33 cellular contexts compared by ENCODE assay signal in genomic region chr1:166763318-166763717, GRCh38.
"Had no signal": no experiment of that assay in that cellular context is flagged by ENCODE, and none has a peak within 500 bp of the region (broad histone marks: within the 10 kb centered on the region; RNA-seq: fewer than 3 reads in every experiment).

No MANE protein-coding gene starts in this region.

- H3K9me3 ChIP-seq: adrenal gland, ascending aorta, breast epithelium had no signal

- H3K4me1 ChIP-seq: adrenal gland, ascending aorta, breast epithelium had no signal

- ATAC-seq: activated naive CD4-positive, alpha-beta T cell treated with anti-CD3 and anti-CD28 coated beads, Interleukin-2, amount 50 U/mL, for 72 hours; activated naive CD8-positive, alpha-beta T cell treated with anti-CD3 and anti-CD28 coated beads, Interleukin-2, amount 50 U/mL, for 24 hours; activated T-cell treated with anti-CD3 and anti-CD28 coated beads, Interleukin-2, amount 50 U/mL, for 4 hours; activated T-cell treated with anti-CD3 and anti-CD28 coated beads, Interleukin-2, amount 50 U/mL, for 72 hours; activated T-helper 17 cell treated with anti-CD3 and anti-CD28 coated beads, Interleukin-2, amount 50 U/mL, for 72 hours had no signal

- H3K4me3 ChIP-seq: adrenal gland, ascending aorta, breast epithelium, cardiac muscle cell had no signal

- DNase-seq: activated effector memory CD4-positive, alpha-beta T cell treated with anti-CD3 and anti-CD28 coated beads, Interleukin-2, amount 50 U/mL, for 16 hours; activated effector memory CD4-positive, alpha-beta T cell treated with Interleukin-2 at 50 U/mL for 16 hours; activated gamma-delta T cell; activated gamma-delta T cell treated with Interleukin-2 at 50 U/mL for 16 hours; activated naive CD4-positive, alpha-beta T cell; activated naive CD4-positive, alpha-beta T cell treated with anti-CD3 and anti-CD28 coated beads for 36 hours; activated naive CD4-positive, alpha-beta T cell treated with anti-CD3 and anti-CD28 coated beads, Interleukin-2, amount 10 ng/mL, durations not matched to agents 7 days and 5 days; activated naive CD4-positive, alpha-beta T cell treated with anti-CD3 and anti-CD28 coated beads, Interleukin-2, amount 50 U/mL, for 16 hours; activated naive CD4-positive, alpha-beta T cell treated with Interleukin-2 at 50 U/mL for 16 hours; activated naive CD8-positive, alpha-beta T cell treated with anti-CD3 and anti-CD28 coated beads for 36 hours; activated naive CD8-positive, alpha-beta T cell treated with anti-CD3 and anti-CD28 coated beads, Interleukin-2, amount 10 ng/mL, durations not matched to agents 7 days and 5 days; activated naive CD8-positive, alpha-beta T cell treated with anti-CD3 and anti-CD28 coated beads, Interleukin-2, amount 50 U/mL, for 24 hours; activated T-cell treated with anti-CD3 and anti-CD28 coated beads, Interleukin-2, amount 50 U/mL, for 1 hour; activated T-cell treated with anti-CD3 and anti-CD28 coated beads, Interleukin-2, amount 50 U/mL, for 24 hours; activated T-cell treated with anti-CD3 and anti-CD28 coated beads, Interleukin-2, amount 50 U/mL, for 4 hours; activated T-cell treated with anti-CD3 and anti-CD28 coated beads, Interleukin-2, amount 50 U/mL, for 48 hours; activated T-cell treated with anti-CD3 and anti-CD28 coated beads, Interleukin-2, amount 50 U/mL, for 72 hours; adrenal gland; amniotic stem cell; amygdala; anterior cingulate cortex; aorta; brain microvascular endothelial cell; caudate nucleus; central memory CD4-positive, alpha-beta T cell; cerebellar nuclear complex had no signal

- H3K27me3 ChIP-seq: adrenal gland, ascending aorta, brain microvascular endothelial cell, breast epithelium, cardiac muscle cell had no signal

- H3K27ac ChIP-seq: adrenal gland, ascending aorta, brain microvascular endothelial cell, breast epithelium, cardiac muscle cell had no signal

- FAIRE-seq: astrocyte, bronchial epithelial cell had no signal

- H3K36me3 ChIP-seq: adrenal gland, ascending aorta, brain microvascular endothelial cell, breast epithelium, cardiac muscle cell had no signal
